Comparison of ENCODE assay signal across 21 cellular contexts in the genomic region with DNA sequence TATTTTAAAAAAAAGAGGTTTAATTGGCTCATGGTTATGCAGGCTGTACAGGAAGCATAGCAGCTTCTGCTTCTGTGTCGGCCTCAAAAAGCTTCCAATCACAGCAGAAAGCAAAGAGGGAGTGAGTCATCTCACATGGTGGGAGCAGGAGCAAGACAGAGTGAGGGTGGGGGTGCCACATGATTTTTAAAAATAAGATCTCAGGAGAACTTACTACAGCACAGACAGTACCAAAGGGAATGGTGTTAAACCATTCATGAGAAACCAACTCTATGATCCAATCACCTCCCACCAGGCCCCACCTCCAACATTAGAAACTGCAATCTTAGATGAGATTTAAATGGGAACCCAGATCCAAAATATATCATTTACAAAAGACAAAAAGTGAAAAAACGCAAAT.
"Had no signal": no experiment of that assay in that cellular context is flagged by ENCODE, and none has a peak within 500 bp of the region (broad histone marks: within the 10 kb centered on the region; RNA-seq: fewer than 3 reads in every experiment).

No MANE protein-coding gene starts in this region.

- H3K4me1 Mint-ChIP-seq: nephron; stimulated activated effector memory CD8-positive, alpha-beta T cell treated with anti-CD3 and anti-CD28 coated beads, Interleukin-12 subunit alpha, Interleukin-12 subunit beta, amount 100 ng/mL, for 72 hours had no signal

- DNase-seq: effector CD8-positive, alpha-beta T cell; heart right ventricle; left ventricle myocardium inferior; mesenchymal stem cell; midbrain; naive B cell; retina; right lobe of liver; stimulated activated CD4-positive, alpha-beta T cell treated with anti-CD3 and anti-CD28 coated beads, Interleukin-4, amount 100 ng/mL, for 1 hour; stimulated activated CD8-positive, alpha-beta memory T cell treated with anti-CD3 and anti-CD28 coated beads, Interleukin-4, amount 100 ng/mL, for 48 hours; stimulated activated naive CD8-positive, alpha-beta T cell treated with anti-CD3 and anti-CD28 coated beads, Interleukin-15, Interleukin-2, amounts not matched to agents 100 U/mL and 50 U/mL, for 24 hours; tibial artery; upper lobe of left lung; uterus had no signal

- H3K27me3 Mint-ChIP-seq: naive B cell had no signal

- ATAC-seq: esophagus mucosa; heart right ventricle; right lobe of liver; stimulated activated effector memory CD8-positive, alpha-beta T cell treated with anti-CD3 and anti-CD28 coated beads, Interleukin-12 subunit alpha, Interleukin-12 subunit beta, amount 100 ng/mL, for 72 hours; stimulated activated naive CD8-positive, alpha-beta T cell treated with anti-CD3 and anti-CD28 coated beads, Interleukin-15, Interleukin-2, amounts not matched to agents 100 U/mL and 50 U/mL, for 24 hours had no signal

- H3K4me3 Mint-ChIP-seq: naive B cell; nephron; stimulated activated effector memory CD8-positive, alpha-beta T cell treated with anti-CD3 and anti-CD28 coated beads, Interleukin-12 subunit alpha, Interleukin-12 subunit beta, amount 100 ng/mL, for 72 hours had no signal

- H3K9me3 Mint-ChIP-seq: stimulated activated effector memory CD8-positive, alpha-beta T cell treated with anti-CD3 and anti-CD28 coated beads, Interleukin-12 subunit alpha, Interleukin-12 subunit beta, amount 100 ng/mL, for 72 hours had no signal

- H3K27ac Mint-ChIP-seq: nephron; stimulated activated effector memory CD8-positive, alpha-beta T cell treated with anti-CD3 and anti-CD28 coated beads, Interleukin-12 subunit alpha, Interleukin-12 subunit beta, amount 100 ng/mL, for 72 hours had no signal

- H3K4me3 ChIP-seq: coronary artery, dorsolateral prefrontal cortex, heart right ventricle, left ventricle myocardium inferior, lung, prostate gland, right lobe of liver, tibial artery, upper lobe of left lung, uterus had no signal
